ENCODE assay signal across 25 cellular contexts in the genomic region with DNA sequence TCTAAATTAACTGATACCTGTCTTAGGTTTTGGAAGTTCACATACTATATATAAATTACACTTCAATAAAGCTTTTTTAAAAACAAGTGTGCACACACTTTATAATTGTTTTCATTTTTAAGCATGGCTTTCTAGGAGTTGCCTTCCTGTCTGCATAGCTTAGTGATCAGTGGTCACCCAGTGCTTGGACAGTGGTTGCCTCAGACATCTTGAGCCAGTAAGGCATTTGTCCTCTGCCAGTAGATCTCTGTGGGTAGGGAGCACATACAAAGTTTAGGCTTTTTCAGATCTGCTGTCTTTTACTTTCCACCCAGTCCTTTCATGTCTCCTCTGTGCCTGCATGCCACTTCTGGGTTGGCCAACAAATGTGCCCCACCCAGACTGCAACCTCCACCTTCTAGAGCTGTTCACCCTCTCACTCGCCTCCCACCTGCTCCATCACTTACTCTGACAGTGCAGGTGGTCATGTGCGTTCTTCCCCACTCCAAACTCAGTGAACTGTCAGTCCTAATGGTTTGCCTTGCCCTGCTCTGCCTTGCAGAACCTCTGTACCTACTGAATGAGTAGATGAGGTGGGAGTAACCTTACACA. TPM values are rescaled to one million over a fixed set of nuclear protein-coding genes. Genes with fewer than 3 reads are reported as not detected.
A peak's percentile ranks its signal among the peaks of the same experiment; 100 is the strongest.
DNase-seq lines count a peak whose midpoint lies in the region; ATAC-seq, FAIRE-seq and TF ChIP-seq lines count a peak whose summit lies in the region.
"Had no signal": no experiment of that assay in that cellular context is flagged by ENCODE, and none has a peak within 500 bp of the region (broad histone marks: within the 10 kb centered on the region; RNA-seq: fewer than 3 reads in every experiment).

No MANE protein-coding gene starts in this region.

- H4K8ac ChIP-seq in IMR-90 (ENCODE audit: low read depth in 2 of 2, low read length in 2 of 2) (no peak overlapping the region), trophoblast cell (ENCODE audit: low read depth, low read length) (no peak overlapping the region)

- H3K9ac ChIP-seq in IMR-90 (ENCODE audit: low read depth, low read length) (no peak overlapping the region), trophoblast cell (ENCODE audit: low read length) (no peak overlapping the region)

- H2BK15ac ChIP-seq in IMR-90 (ENCODE audit: low read depth, low read length): no peak overlapping the region

- dilution Hi-C loops in IMR-90 (cut with HindIII; ENCODE audit: low sequenced_read_pairs, unreplicated experiment): no loop called here

- H2BK5ac ChIP-seq in IMR-90 (ENCODE audit: low read depth, low read length, poor library complexity, severe bottlenecking) (no peak overlapping the region), trophoblast cell (ENCODE audit: low read depth, low read length, poor library complexity) (no peak overlapping the region)

- 0 out of 2 replicates have a peak overlapping the region, but pooled peaks have one; percentile 21 for H3K18ac ChIP-seq in IMR-90 (ENCODE audit: low read depth, low read length)
- H3K18ac ChIP-seq in trophoblast cell (ENCODE audit: low read length): peak overlapping the region; percentile 16

- H4K5ac ChIP-seq in IMR-90 (ENCODE audit: low read depth, low read length): peak overlapping the region; percentile 31

- WGBS in IMR-90 (ENCODE audit: extremely low coverage in 2 of 2, insufficient read length in 1 of 2), 2 experiments: no CpG with 5 or more reads among the region's 2 CpGs
- no CpG with 5 or more reads among the region's 2 CpGs for WGBS in trophoblast cell (ENCODE audit: extremely low coverage, insufficient coverage, insufficient read length)
- 90 to 96% (median 95%) methylated on average over 2 of the region's 2 CpGs for WGBS in ovary, 3 donors

- H3K9me1 ChIP-seq in IMR-90 (ENCODE audit: insufficient read depth, low read length): peaks cover 15% of the 10 kb centered on the region

- no peak overlapping the region for H2AFZ ChIP-seq in IMR-90 (replicated peaks; ENCODE audit: low read length, poor library complexity)
- no peak overlapping the region for H2AFZ ChIP-seq in trophoblast cell (ENCODE audit: insufficient read depth, low read length, poor library complexity)

- no peak for TF ChIP-seq CTCF in AG10803 (conservative IDR thresholded peaks at IDR 0.05; ENCODE audit: low read length)
- no peak for TF ChIP-seq CTCF in IMR-90 (conservative IDR thresholded peaks at IDR 0.05; ENCODE audit: low read depth, low read length)
- TF ChIP-seq CTCF in nephron progenitor cell (IDR thresholded peaks at IDR 0.05): no peak
- no peak for TF ChIP-seq CTCF in ovary (IDR thresholded peaks at IDR 0.05)

- TF ChIP-seq EP300 in ovary (IDR thresholded peaks at IDR 0.05): no peak

- peak overlapping the region; percentile 25; the same call in 1 of the 2 replicates for H3K4ac ChIP-seq in IMR-90 (ENCODE audit: low read depth, low read length)
- no peak overlapping the region for H3K4ac ChIP-seq in trophoblast cell (ENCODE audit: low read depth, low read length)

- H3K79me1 ChIP-seq in IMR-90 (ENCODE audit: low read depth in 1 of 2, low read length in 2 of 2) (peaks cover 26 to 66% of the 10 kb centered on the region in 2 experiments), trophoblast cell (ENCODE audit: low read length) (peaks cover 1% of the 10 kb centered on the region)

- H3K27me3 ChIP-seq in IMR-90 (ENCODE audit: control insufficient read depth, insufficient read depth, low read length) (no peaks in the 10 kb centered on the region), trophoblast cell (ENCODE audit: insufficient read depth, low read length) (no peaks in the 10 kb centered on the region), ovary (no peaks in the 10 kb centered on the region)
- H3K27me3 ChIP-seq: heart right ventricle, pancreas, upper lobe of left lung had no signal

- peaks cover 28% of the 10 kb centered on the region for H3K9me3 Mint-ChIP-seq in nephron progenitor cell

- TF ChIP-seq POLR2A in IMR-90 (IDR thresholded peaks at IDR 0.05; ENCODE audit: low read depth, low read length) (no peak), ovary (IDR thresholded peaks at IDR 0.05) (no peak)

- H3K36me3 Mint-ChIP-seq in nephron progenitor cell (ENCODE audit: low read depth): peaks cover 36% of the 10 kb centered on the region

- no peak overlapping the region for H4K12ac ChIP-seq in trophoblast cell (ENCODE audit: low read depth, low read length)

- TF ChIP-seq RAD21 in IMR-90 (IDR thresholded peaks at IDR 0.05; ENCODE audit: low read length): no peak

- H3K27ac ChIP-seq in IMR-90 (ENCODE audit: insufficient read depth, low read length) (no peak overlapping the region), trophoblast cell (ENCODE audit: low read depth, low read length) (peak overlapping the region; percentile 81), ovary (no peak overlapping the region)
- H3K27ac ChIP-seq: C4-2B, heart right ventricle, upper lobe of left lung had no signal

- H3K4me2 ChIP-seq in IMR-90 (ENCODE audit: low read depth, low read length): no peak overlapping the region
- H3K4me2 ChIP-seq in trophoblast cell (ENCODE audit: low read length): no peak overlapping the region

- in situ Hi-C loops in IMR-90 (cut with MboI; ENCODE audit: low sequenced_read_pairs): no loop called here

- H3K36me3 ChIP-seq in IMR-90 (ENCODE audit: control insufficient read depth, insufficient read depth, low read length) (peaks cover 6% of the 10 kb centered on the region), trophoblast cell (ENCODE audit: control insufficient read depth in 1 of 2, insufficient read depth in 2 of 2, low read length in 2 of 2) (peaks cover 4% of the 10 kb centered on the region in 2 experiments), ovary (no peaks in the 10 kb centered on the region)
- H3K36me3 ChIP-seq: pancreas had no signal

- H4K91ac ChIP-seq in IMR-90 (ENCODE audit: insufficient read depth, low read depth, low read length) (peak overlapping the region; percentile 22; the same call in 1 of the 2 replicates), trophoblast cell (ENCODE audit: low read depth, low read length) (peak overlapping the region; percentile 25)

- H3K27me3 Mint-ChIP-seq in nephron progenitor cell (ENCODE audit: low read depth, poor library complexity): peaks cover 3% of the 10 kb centered on the region

- H3K56ac ChIP-seq in IMR-90 (ENCODE audit: extremely low read depth, insufficient read depth, low read length): no peak overlapping the region

- H3K14ac ChIP-seq in IMR-90 (replicated peaks; ENCODE audit: low read depth, low read length) (peak overlapping the region; percentile 62), trophoblast cell (ENCODE audit: low read length) (no peak overlapping the region)

- no peaks in the 10 kb centered on the region for H3K9me3 ChIP-seq in IMR-90 (ENCODE audit: control insufficient read depth, insufficient read depth, low read length)
- H3K9me3 ChIP-seq in trophoblast cell (ENCODE audit: insufficient read depth, low read depth, low read length): no peaks in the 10 kb centered on the region
- H3K9me3 ChIP-seq in ovary: no peaks in the 10 kb centered on the region
- H3K9me3 ChIP-seq: pancreas, upper lobe of left lung had no signal

- H3K27ac Mint-ChIP-seq in nephron progenitor cell: no peak overlapping the region

- FAIRE-seq in RCC 7860 (lab: Jason Lieb, UNC): no peak
- FAIRE-seq: endothelial cell of umbilical vein, pancreas had no signal

- H2BK20ac ChIP-seq in IMR-90 (ENCODE audit: low read depth, low read length): no peak overlapping the region

- ATAC-seq in IMR-90 (ENCODE audit: low read depth): no peak
- ATAC-seq in left colon: peak; percentile 54
- ATAC-seq: heart right ventricle, pancreas, right cardiac atrium had no signal

- peaks cover 16% of the 10 kb centered on the region for H4K20me1 ChIP-seq in IMR-90 (ENCODE audit: insufficient read depth, low read length)

- peaks cover 18% of the 10 kb centered on the region for H3K4me1 ChIP-seq in IMR-90 (ENCODE audit: control insufficient read depth, insufficient read depth, low read length)
- peaks cover 10 to 13% of the 10 kb centered on the region in 2 experiments for H3K4me1 ChIP-seq in trophoblast cell (ENCODE audit: control insufficient read depth in 1 of 2, insufficient read depth in 2 of 2, low read length in 2 of 2)
- H3K4me1 ChIP-seq in ovary (ENCODE audit: insufficient read depth): peaks cover 9% of the 10 kb centered on the region

- no peak overlapping the region for H3K4me3 Mint-ChIP-seq in nephron progenitor cell

- H3K4me1 Mint-ChIP-seq in nephron progenitor cell: peaks cover 32% of the 10 kb centered on the region

- BruUV-seq in IMR-90 (replicated peaks; lab: Mats Ljungman, UMichigan): no TSS peak

- H3K23ac ChIP-seq in IMR-90 (ENCODE audit: low read depth, low read length) (peak overlapping the region; percentile 42; the same call in 1 of the 2 replicates), trophoblast cell (ENCODE audit: low read length) (no peak overlapping the region)

- intact Hi-C loops in IMR-90 (cut with micrococcal nuclease): no loop called here
- intact Hi-C loops in left colon (cut with DNase I, micrococcal nuclease): no loop called here
- intact Hi-C loops in ovary (cut with DNase I): no loop called here

- H3K4me3 ChIP-seq in AG10803 (ENCODE audit: low read length) (no peak overlapping the region), IMR-90 (ENCODE audit: insufficient read depth, low read depth, low read length) (no peak overlapping the region), trophoblast cell (ENCODE audit: low read depth, low read length) (no peak overlapping the region), ovary (no peak overlapping the region)
- H3K4me3 ChIP-seq: heart right ventricle, lung, pancreas, upper lobe of left lung had no signal

- H2AK5ac ChIP-seq in IMR-90 (ENCODE audit: low read depth, low read length) (peak overlapping the region; percentile 17; the same call in 1 of the 2 replicates), trophoblast cell (ENCODE audit: low read length) (no peak overlapping the region)

- POLR2A ChIA-PET in IMR-90 (lab: Charles Lee; ENCODE audit: unreplicated experiment): interaction anchor here (0.5 to 0.7 kb wide), 2 partner anchors 20 to 119 kb away, joined by 3 to 4 read pairs; no protein-coding TSS in a partner anchor

- no peak overlapping the region for H2BK12ac ChIP-seq in trophoblast cell (ENCODE audit: low read length)

- peak overlapping the region; percentile 52 for H2AK9ac ChIP-seq in IMR-90 (replicated peaks; ENCODE audit: low read depth, low read length, poor library complexity)

- H3K79me2 ChIP-seq in trophoblast cell (ENCODE audit: control insufficient read depth, insufficient read depth, low read length, poor library complexity): no peaks in the 10 kb centered on the region

- peak overlapping the region; percentile 7; the same call in 1 of the 2 replicates for H2BK120ac ChIP-seq in IMR-90 (ENCODE audit: low read depth, low read length)
- no peak overlapping the region for H2BK120ac ChIP-seq in trophoblast cell (ENCODE audit: insufficient read depth, low read length, poor library complexity)

- DNase-seq in AG10803 (ENCODE audit: low read depth): peak; percentile 56
- DNase-seq in IMR-90: no peak
- DNase-seq in left colon: no peak
- no peak for DNase-seq in trophoblast cell
- DNase-seq in nephron progenitor cell: no peak
- DNase-seq in ovary: no peak
- DNase-seq in RCC 7860 (ENCODE audit: low spot score): no peak
- DNase-seq in NCI-H446 treated with DMSO at 0.1 percent for 48 hours (lab: John Stamatoyannopoulos, UW): no peak
- DNase-seq: activated CD4-positive, alpha-beta T cell treated with anti-CD3 and anti-CD28 coated beads for 1 hour; activated naive CD4-positive, alpha-beta T cell treated with Interleukin-2 at 50 U/mL for 16 hours; activated T-cell treated with anti-CD3 and anti-CD28 coated beads, Interleukin-2, amount 50 U/mL, for 1 hour; dermis blood vessel endothelial cell; HCEC 1CT; heart right ventricle; MV-4-11; NCI-H1694; NCI-H774; pancreas; right cardiac atrium; stimulated activated CD4-positive, alpha-beta T cell treated with anti-CD3 and anti-CD28 coated beads, Interleukin-15, amount 100 ng/mL, for 24 hours; T1000; upper lobe of left lung had no signal

- CTCF ChIA-PET in IMR-90 (lab: Yijun Ruan, JAX): no interaction called here

RNA-seq across cellular contexts. Expression of a gene that starts 31.7 kb away (rescaled TPM):
- total RNA-seq in IMR-90 (2012; rRNA removed) (49.7 and 58.6 TPM in 2 replicates), left colon (1 to 10 TPM; 4.7 TPM), ovary (10 to 100 TPM; 24.0 to 42.5 (median 30.3) TPM)
- polyA plus RNA-seq in IMR-90 (2012; rRNA removed) (35.2 and 37.7 TPM in 2 replicates), ovary (10 to 100 TPM; 18.9 to 42.6 TPM)
- polyA plus RNA-seq in IMR-90 (2012; cell fraction: cytosol; rRNA removed): 32.9 and 42.3 TPM in 2 replicates
- 11.1 and 42.8 TPM in 2 replicates for polyA plus RNA-seq in IMR-90 (2012; cell fraction: nucleus; rRNA removed; ENCODE audit: low replicate concordance)
- polyA plus RNA-seq in trophoblast cell (2013): 19.3 and 20.4 TPM in 2 replicates
